19 cellular contexts compared by ENCODE assay signal in genomic region chr10:50439806-50440205, GRCh38.
DNase-seq lines count a peak whose midpoint lies in the region; ATAC-seq, FAIRE-seq and TF ChIP-seq lines count a peak whose summit lies in the region.
"Had no signal": no experiment of that assay in that cellular context is flagged by ENCODE, and none has a peak within 500 bp of the region (broad histone marks: within the 10 kb centered on the region; RNA-seq: fewer than 3 reads in every experiment).

No MANE protein-coding gene starts in this region.

- no peaks in the 10 kb centered on the region for H3K9me3 ChIP-seq in CD4-positive, CD25-positive, alpha-beta regulatory T cell (ENCODE audit: control insufficient read depth in 2 of 2, low read length in 2 of 2)
- no peaks in the 10 kb centered on the region for H3K9me3 ChIP-seq in HEK293 (ENCODE audit: control insufficient read depth, insufficient read depth, low read depth, low read length)
- no peaks in the 10 kb centered on the region for H3K9me3 ChIP-seq in adipocyte (ENCODE audit: control insufficient read depth, low read length)
- H3K9me3 ChIP-seq in Peyer's patch, result no peaks in the 10 kb centered on the region
- H3K9me3 ChIP-seq: HAP-1 had no signal

- H3K27me3 ChIP-seq in CD4-positive, CD25-positive, alpha-beta regulatory T cell (ENCODE audit: control insufficient read depth, insufficient read depth, low read length), result no peaks in the 10 kb centered on the region
- no peaks in the 10 kb centered on the region for H3K27me3 ChIP-seq in adipocyte (replicated peaks; ENCODE audit: control insufficient read depth, insufficient read depth, low read length)
- no peaks in the 10 kb centered on the region for H3K27me3 ChIP-seq in Peyer's patch

- H3K9ac ChIP-seq in adipocyte (ENCODE audit: low read length), result no peak overlapping the region

- no peak for TF ChIP-seq CTCF in HEK293 (tag by site-specific recombination; IDR thresholded peaks at IDR 0.05)
- no peak for TF ChIP-seq CTCF in Peyer's patch (IDR thresholded peaks at IDR 0.05)
- TF ChIP-seq CTCF in D721Med (IDR thresholded peaks at IDR 0.05; ENCODE audit: insufficient read depth, missing control alignments), result no peak

- DNase-seq in CD4-positive, CD25-positive, alpha-beta regulatory T cell, result no peak
- peak; percentile 32 for DNase-seq in adipocyte (ENCODE audit: low read depth)
- DNase-seq in iris pigment epithelial cell (ENCODE audit: low read depth), result peak; percentile 39
- DNase-seq in Peyer's patch, result no peak
- DNase-seq in NCI-H510A (lab: John Stamatoyannopoulos, UW), result no peak
- DNase-seq in D721Med (ENCODE audit: insufficient read length, low spot score), result no peak
- no peak for DNase-seq in activated CD8-positive, alpha-beta memory T cell treated with anti-CD3 and anti-CD28 coated beads, Interleukin-2, amount 50 U/mL, for 48 hours
- DNase-seq: CD4-positive, alpha-beta memory T cell; DND-41; Karpas-422; KBM-7 had no signal

- ATAC-seq in CD4-positive, CD25-positive, alpha-beta regulatory T cell (ENCODE audit: low read depth in 2 of 2), result no peak

- no peak for FAIRE-seq in D721Med (lab: Jason Lieb, UNC)
- FAIRE-seq: G401.6, GM12892, GM18507, HTR-8/SVneo had no signal

- no peak overlapping the region for H3K4me3 Mint-ChIP-seq in CD4-positive, CD25-positive, alpha-beta regulatory T cell
- H3K4me3 Mint-ChIP-seq: CD4-positive, alpha-beta memory T cell; IgD-negative memory B cell had no signal

- POLR2A ChIA-PET in HEK293 (lab: Yijun Ruan, JAX), result no interaction called here

- no peaks in the 10 kb centered on the region for H3K27me3 Mint-ChIP-seq in CD4-positive, CD25-positive, alpha-beta regulatory T cell
- H3K27me3 Mint-ChIP-seq: CD4-positive, alpha-beta memory T cell; IgD-negative memory B cell had no signal

- H3K27ac ChIP-seq in CD4-positive, CD25-positive, alpha-beta regulatory T cell (ENCODE audit: insufficient read depth, low read length, poor library complexity, severe bottlenecking), result no peak overlapping the region
- H3K27ac ChIP-seq in HEK293 (ENCODE audit: extremely low read depth, low read depth, low read length) (no peak overlapping the region), Peyer's patch (no peak overlapping the region)
- H3K27ac ChIP-seq: C4-2B had no signal

- no peak for TF ChIP-seq POLR2A in Peyer's patch (IDR thresholded peaks at IDR 0.05)

- H3K27ac Mint-ChIP-seq in CD4-positive, CD25-positive, alpha-beta regulatory T cell, result peak overlapping the region in 2 of 3 donors; percentile 61 to 72
- H3K27ac Mint-ChIP-seq: IgD-negative memory B cell had no signal

- peaks cover 3% of the 10 kb centered on the region for H3K36me3 ChIP-seq in CD4-positive, CD25-positive, alpha-beta regulatory T cell (ENCODE audit: control insufficient read depth, insufficient read depth, low read length)
- H3K36me3 ChIP-seq in HEK293 (ENCODE audit: control insufficient read depth in 2 of 2, insufficient read depth in 1 of 2, low read length in 2 of 2), result no peaks in the 10 kb centered on the region
- H3K36me3 ChIP-seq in adipocyte (ENCODE audit: control insufficient read depth, insufficient read depth, low read length, severe bottlenecking), result no peaks in the 10 kb centered on the region
- no peaks in the 10 kb centered on the region for H3K36me3 ChIP-seq in Peyer's patch
- H3K36me3 ChIP-seq: HAP-1 had no signal

- no peaks in the 10 kb centered on the region for H3K4me1 ChIP-seq in CD4-positive, CD25-positive, alpha-beta regulatory T cell (ENCODE audit: control insufficient read depth, insufficient read depth, low read length, poor library complexity, severe bottlenecking)
- H3K4me1 ChIP-seq in HEK293 (ENCODE audit: control insufficient read depth, insufficient read depth, low read length), result no peaks in the 10 kb centered on the region
- H3K4me1 ChIP-seq in adipocyte (ENCODE audit: control insufficient read depth, insufficient read depth, low read length), result no peaks in the 10 kb centered on the region
- no peaks in the 10 kb centered on the region for H3K4me1 ChIP-seq in Peyer's patch
- H3K4me1 ChIP-seq: HAP-1 had no signal

- CTCF ChIA-PET in HEK293 (lab: Yijun Ruan, JAX), result no interaction called here

- H3K36me3 Mint-ChIP-seq in CD4-positive, CD25-positive, alpha-beta regulatory T cell, result peaks cover 20% of the 10 kb centered on the region

- H3K4me3 ChIP-seq in CD4-positive, CD25-positive, alpha-beta regulatory T cell (ENCODE audit: low read depth, low read length), result no peak overlapping the region
- H3K4me3 ChIP-seq in HEK293 (ENCODE audit: low read depth, low read length) (no peak overlapping the region), adipocyte (ENCODE audit: low read length) (no peak overlapping the region), Peyer's patch (no peak overlapping the region)
- H3K4me3 ChIP-seq: HAP-1 had no signal

- H3K9me3 Mint-ChIP-seq in CD4-positive, CD25-positive, alpha-beta regulatory T cell, result peaks cover 0 to 3% (median under 1%) of the 10 kb centered on the region in 7 donors

- H3K4me1 Mint-ChIP-seq in CD4-positive, CD25-positive, alpha-beta regulatory T cell, result peaks cover 35 to 67% (median 50%) of the 10 kb centered on the region in 4 donors

TF ChIP-seq in HEK293, 187 proteins besides CTCF, POLR2A, EP300 and RAD21:
- TF ChIP-seq ZNF280D (tag by site-specific recombination; IDR thresholded peaks at IDR 0.05), result no peak
- peak; percentile 35; the same call in 1 of the 2 replicates for TF ChIP-seq SCRT2 (tag by site-specific recombination; IDR thresholded peaks at IDR 0.05)
- TF ChIP-seq ZNF433 (tag by site-specific recombination; IDR thresholded peaks at IDR 0.05; ENCODE audit: low read depth), result no peak
- no peak for TF ChIP-seq SP2 (tag by site-specific recombination; IDR thresholded peaks at IDR 0.05)
- no peak for TF ChIP-seq ZNF768 (tag by site-specific recombination; IDR thresholded peaks at IDR 0.05)
- no peak for TF ChIP-seq INSM2 (tag by site-specific recombination; IDR thresholded peaks at IDR 0.05)

Comparison
In these comparisons a context has a peak if more than half of its experiments do, and no peak if none do; other contexts are left out.
1. DNase-seq: peak in adipocyte (single experiment) and iris pigment epithelial cell (single experiment); none in CD4-positive, CD25-positive, alpha-beta regulatory T cell (0 of 3), Peyer's patch (0 of 3), NCI-H510A (single experiment), D721Med (single experiment) and activated CD8-positive, alpha-beta memory T cell treated with anti-CD3 and anti-CD28 coated beads, Interleukin-2, amount 50 U/mL, for 48 hours (single experiment).